In genomic region chr10:28734940-28735759, GRCh38 we compare ENCODE assay signal across 12 cellular contexts. TPM values are rescaled to one million over a fixed set of nuclear protein-coding genes. Genes with fewer than 3 reads are reported as not detected.
DNase-seq lines count a peak whose midpoint lies in the region; ATAC-seq, FAIRE-seq and TF ChIP-seq lines count a peak whose summit lies in the region.
"Had no signal": no experiment of that assay in that cellular context is flagged by ENCODE, and none has a peak within 500 bp of the region (broad histone marks: within the 10 kb centered on the region; RNA-seq: fewer than 3 reads in every experiment).

No MANE protein-coding gene starts in this region.

- peaks cover 2% of the 10 kb centered on the region for H3K4me1 Mint-ChIP-seq in activated CD4-positive, alpha-beta T cell treated with anti-CD3 and anti-CD28 coated beads, Interleukin-2, amount 10 ng/mL, durations not matched to agents 7 days and 5 days

- TF ChIP-seq POLR2A in IMR-90 (IDR thresholded peaks at IDR 0.05; ENCODE audit: low read depth, low read length) (no peak), HepG2 (IDR thresholded peaks at IDR 0.05; ENCODE audit: insufficient read depth in 1 of 2, low read depth in 2 of 2, low read length in 2 of 2) (no peak)

- H3K27ac Mint-ChIP-seq in activated CD4-positive, alpha-beta T cell treated with anti-CD3 and anti-CD28 coated beads, Interleukin-2, amount 10 ng/mL, durations not matched to agents 7 days and 5 days = no peak overlapping the region
- H3K27ac Mint-ChIP-seq: natural killer cell; T-helper 1 cell treated with Interleukin-12 subunit alpha and Interleukin-12 subunit beta and Interleukin-4 antibody, amounts not matched to agents 30 μg/mL and 1 μg/mL, for 36 hours had no signal

- H3K4ac ChIP-seq in IMR-90 (ENCODE audit: low read depth, low read length) (peak overlapping the region; percentile 13; the same call in 1 of the 2 replicates), neuronal stem cell (ENCODE audit: low read length) (no peak overlapping the region)

- 60% methylated on average over 1 of the region's 4 CpGs; no CpG with 5 or more reads in 1 of the 2 experiments for WGBS in IMR-90 (ENCODE audit: extremely low coverage in 2 of 2, insufficient read length in 1 of 2), 2 experiments
- 8% methylated on average over 4 of the region's 4 CpGs for WGBS in HepG2 (ENCODE audit: low lambda C conversion rate)
- WGBS in neuronal stem cell (ENCODE audit: extremely low coverage in 2 of 2, insufficient read length in 2 of 2, insufficient replicate concordance in 1 of 2), 2 donors = no CpG with 5 or more reads among the region's 4 CpGs

- FAIRE-seq in HepG2 (lab: Jason Lieb, UNC) = peak; percentile 68

- H2BK120ac ChIP-seq in IMR-90 (ENCODE audit: low read depth, low read length) = no peak overlapping the region
- no peak overlapping the region for H2BK120ac ChIP-seq in neuronal stem cell (ENCODE audit: low read depth, low read length)

- no peak overlapping the region for H3K4me3 Mint-ChIP-seq in activated CD4-positive, alpha-beta T cell treated with anti-CD3 and anti-CD28 coated beads, Interleukin-2, amount 10 ng/mL, durations not matched to agents 7 days and 5 days
- H3K4me3 Mint-ChIP-seq: brain; natural killer cell; T-helper 1 cell treated with Interleukin-12 subunit alpha and Interleukin-12 subunit beta and Interleukin-4 antibody, amounts not matched to agents 30 μg/mL and 1 μg/mL, for 36 hours had no signal

- H2BK5ac ChIP-seq in IMR-90 (ENCODE audit: low read depth, low read length, poor library complexity, severe bottlenecking) (peak overlapping the region; percentile 27), neuronal stem cell (ENCODE audit: low read length) (no peak overlapping the region)

- no peak overlapping the region for H3K9ac ChIP-seq in IMR-90 (ENCODE audit: low read depth, low read length)
- no peak overlapping the region for H3K9ac ChIP-seq in HepG2 (ENCODE audit: insufficient read depth, low read depth, low read length)
- H3K9ac ChIP-seq in neuronal stem cell (ENCODE audit: low read depth, low read length, poor library complexity) = no peak overlapping the region
- H3K9ac ChIP-seq: KMS-11 had no signal

- no peak overlapping the region; the same call in 1 of the 2 replicates for H2BK20ac ChIP-seq in IMR-90 (ENCODE audit: low read depth, low read length)

- no peaks in the 10 kb centered on the region for H3K79me2 ChIP-seq in HepG2 (ENCODE audit: insufficient read depth, low read length)

- DNase-seq in AG08395 (ENCODE audit: low spot score) (peak; percentile 81), IMR-90 (peak; percentile 96), astrocyte of the hippocampus (ENCODE audit: low read depth, low spot score) (peak; percentile 96), HepG2 (ENCODE audit: low spot score) (peak; percentile 95), neuronal stem cell (ENCODE audit: low spot score) (no peak), Kasumi-1 (lab: John Stamatoyannopoulos, UW) (no peak), coronary artery (ENCODE audit: low spot score) (no peak)
- no peak for DNase-seq in activated CD4-positive, alpha-beta T cell treated with anti-CD3 and anti-CD28 coated beads, Interleukin-2, amount 10 ng/mL, durations not matched to agents 7 days and 5 days
- DNase-seq: natural killer cell had no signal

- H4K8ac ChIP-seq in IMR-90 (ENCODE audit: low read depth in 2 of 2, low read length in 2 of 2) = no peak overlapping the region
- no peak overlapping the region for H4K8ac ChIP-seq in neuronal stem cell (ENCODE audit: low read depth, low read length)

- no peak overlapping the region for H3K4me2 ChIP-seq in IMR-90 (ENCODE audit: low read depth, low read length)
- H3K4me2 ChIP-seq in HepG2 (ENCODE audit: low read depth, low read length) = no peak overlapping the region
- H3K4me2 ChIP-seq in neuronal stem cell (ENCODE audit: insufficient read depth, low read length, poor library complexity, severe bottlenecking) = no peak overlapping the region
- H3K4me2 ChIP-seq: KMS-11 had no signal

- H3K4me1 ChIP-seq in IMR-90 (ENCODE audit: control insufficient read depth, insufficient read depth, low read length) (peaks cover 5% of the 10 kb centered on the region), HepG2 (ENCODE audit: insufficient read depth, low read length) (peaks cover 33% of the 10 kb centered on the region), neuronal stem cell (ENCODE audit: control insufficient read depth in 2 of 2, insufficient read depth in 1 of 2, low read depth in 1 of 2, low read length in 2 of 2) (peaks cover 0 to 2% of the 10 kb centered on the region in 2 donors)

- TF ChIP-seq CTCF in IMR-90 (conservative IDR thresholded peaks at IDR 0.05; ENCODE audit: low read depth, low read length) (no peak), HepG2 (CRISPR knock-in tag; IDR thresholded peaks at IDR 0.05) (no peak), coronary artery (IDR thresholded peaks at IDR 0.05) (no peak)

- H3K9me3 Mint-ChIP-seq in activated CD4-positive, alpha-beta T cell treated with anti-CD3 and anti-CD28 coated beads, Interleukin-2, amount 10 ng/mL, durations not matched to agents 7 days and 5 days = no peaks in the 10 kb centered on the region

- H3K23ac ChIP-seq in IMR-90 (ENCODE audit: low read depth, low read length) (no peak overlapping the region; the same call in 1 of the 2 replicates), neuronal stem cell (ENCODE audit: low read depth, low read length, poor library complexity) (no peak overlapping the region)

- H2AFZ ChIP-seq in IMR-90 (replicated peaks; ENCODE audit: low read length, poor library complexity) (no peak overlapping the region), HepG2 (ENCODE audit: low read length) (no peak overlapping the region), neuronal stem cell (ENCODE audit: low read length) (no peak overlapping the region)

- no peaks in the 10 kb centered on the region for H3K9me1 ChIP-seq in IMR-90 (ENCODE audit: insufficient read depth, low read length)

- POLR2A ChIA-PET in IMR-90 (lab: Charles Lee; ENCODE audit: unreplicated experiment) = no interaction called here
- POLR2A ChIA-PET in HepG2 (lab: Yijun Ruan, JAX) = no interaction called here
- POLR2A ChIA-PET in activated CD4-positive, alpha-beta T cell treated with anti-CD3 and anti-CD28 coated beads, Interleukin-2, amount 10 ng/mL, durations not matched to agents 7 days and 5 days (lab: Charles Lee) = no interaction called here

- intact Hi-C loops in IMR-90 (cut with micrococcal nuclease) (loop anchor here (2.0 to 10.0 kb wide), 3 partner anchors 106 to 256 kb away; no protein-coding TSS in a partner anchor), HepG2 (cut with micrococcal nuclease; ENCODE audit: unreplicated experiment) (loop anchor here (5.0 to 10.0 kb wide), 2 partner anchors 50 to 257 kb away; no protein-coding TSS in a partner anchor)

- H3K18ac ChIP-seq in IMR-90 (ENCODE audit: low read depth, low read length) = no peak overlapping the region
- no peak overlapping the region for H3K18ac ChIP-seq in neuronal stem cell (ENCODE audit: low read length)

- H3K4me3 ChIP-seq in IMR-90 (ENCODE audit: insufficient read depth, low read depth, low read length) (no peak overlapping the region), HepG2 (replicated peaks in 1 of 3; ENCODE audit: insufficient read depth in 1 of 3, low read depth in 2 of 3, low read length in 3 of 3) (no peak overlapping the region), neuronal stem cell (ENCODE audit: low read length in 2 of 2) (no peak overlapping the region), coronary artery (no peak overlapping the region)

- H2AK9ac ChIP-seq in IMR-90 (replicated peaks; ENCODE audit: low read depth, low read length, poor library complexity) = no peak overlapping the region

- no peaks in the 10 kb centered on the region for H3K36me3 ChIP-seq in IMR-90 (ENCODE audit: control insufficient read depth, insufficient read depth, low read length)
- H3K36me3 ChIP-seq in HepG2 (replicated peaks in 1 of 2; ENCODE audit: control insufficient read depth in 1 of 2, insufficient read depth in 2 of 2, low read length in 2 of 2) = no peaks in the 10 kb centered on the region
- H3K36me3 ChIP-seq in neuronal stem cell (replicated peaks in 1 of 2; ENCODE audit: control insufficient read depth in 2 of 2, insufficient read depth in 2 of 2, low read length in 2 of 2) = no peaks in the 10 kb centered on the region

- H2BK12ac ChIP-seq in neuronal stem cell (ENCODE audit: low read length) = no peak overlapping the region

- H4K20me1 ChIP-seq in IMR-90 (ENCODE audit: insufficient read depth, low read length) = peaks cover 7% of the 10 kb centered on the region; the same call in 1 of the 2 replicates
- H4K20me1 ChIP-seq in HepG2 (ENCODE audit: insufficient read depth, low read length) = no peaks in the 10 kb centered on the region

- H3K14ac ChIP-seq in IMR-90 (replicated peaks; ENCODE audit: low read depth, low read length) (no peak overlapping the region), neuronal stem cell (ENCODE audit: low read length) (no peak overlapping the region)

- in situ Hi-C loops in IMR-90 (cut with MboI; ENCODE audit: low sequenced_read_pairs) = no loop called here
- in situ Hi-C loops in HepG2 (cut with HindIII; ENCODE audit: extremely low pct_ligation_motif_present, low pct_unique_long_range_greater_than_20kb) = no loop called here

- ATAC-seq in IMR-90 (ENCODE audit: low read depth) (peak; percentile 96), HepG2 (peak; percentile 97)
- ATAC-seq: natural killer cell had no signal

- H2BK15ac ChIP-seq in IMR-90 (ENCODE audit: low read depth, low read length) (no peak overlapping the region), neuronal stem cell (ENCODE audit: low read length) (no peak overlapping the region)

- no peak overlapping the region for H4K5ac ChIP-seq in IMR-90 (ENCODE audit: low read depth, low read length)

- peaks cover 16% of the 10 kb centered on the region for H3K27me3 ChIP-seq in IMR-90 (ENCODE audit: control insufficient read depth, insufficient read depth, low read length)
- no peaks in the 10 kb centered on the region; a peak in 1 of 5 replicates for H3K27me3 ChIP-seq in HepG2 (ENCODE audit: control insufficient read depth in 1 of 2, insufficient read depth in 2 of 2, low read length in 2 of 2)
- no peaks in the 10 kb centered on the region for H3K27me3 ChIP-seq in neuronal stem cell (ENCODE audit: control insufficient read depth in 3 of 3, insufficient read depth in 3 of 3, low read depth in 1 of 3, low read length in 3 of 3)

- TF ChIP-seq EP300 in HepG2 (IDR thresholded peaks at IDR 0.05; ENCODE audit: low read depth in 2 of 2, low read length in 2 of 2) (no peak; a peak in 1 of 4 replicates), HepG2 (CRISPR knock-in tag; IDR thresholded peaks at IDR 0.05; ENCODE audit: borderline replicate concordance) (no peak)

- BruUV-seq in IMR-90 (replicated peaks; lab: Mats Ljungman, UMichigan) (no TSS peak), HepG2 (replicated peaks; lab: Mats Ljungman, UMichigan) (no TSS peak)

- no peaks in the 10 kb centered on the region for H3K79me1 ChIP-seq in IMR-90 (ENCODE audit: low read depth in 1 of 2, low read length in 2 of 2)
- no peaks in the 10 kb centered on the region for H3K79me1 ChIP-seq in neuronal stem cell (ENCODE audit: low read depth, low read length)

- H4K91ac ChIP-seq in IMR-90 (ENCODE audit: insufficient read depth, low read depth, low read length) (no peak overlapping the region), neuronal stem cell (ENCODE audit: low read depth, low read length, poor library complexity) (no peak overlapping the region)

- H3K9me3 ChIP-seq in IMR-90 (ENCODE audit: control insufficient read depth, insufficient read depth, low read length) (peaks cover 9% of the 10 kb centered on the region), HepG2 (ENCODE audit: low read length) (peaks cover 5% of the 10 kb centered on the region; the same call in 1 of the 2 replicates), neuronal stem cell (replicated peaks in 1 of 2; ENCODE audit: control insufficient read depth in 2 of 2, insufficient read depth in 1 of 2, low read depth in 1 of 2, low read length in 2 of 2) (peaks cover 2 to 3% of the 10 kb centered on the region in 2 donors)

- no peak for TF ChIP-seq RAD21 in IMR-90 (IDR thresholded peaks at IDR 0.05; ENCODE audit: low read length)
- TF ChIP-seq RAD21 in HepG2 (CRISPR knock-in tag; IDR thresholded peaks at IDR 0.05) = no peak

- H3K27ac ChIP-seq in IMR-90 (ENCODE audit: insufficient read depth, low read length) (peak overlapping the region; percentile 40), HepG2 (ENCODE audit: extremely low read length, insufficient read depth, low read length) (no peak overlapping the region), neuronal stem cell (replicated peaks; ENCODE audit: low read length) (no peak overlapping the region), coronary artery (peak overlapping the region in 1 of 2 donors; percentile 22)
- H3K27ac ChIP-seq: KMS-11 had no signal

- no peaks in the 10 kb centered on the region for H3K27me3 Mint-ChIP-seq in activated CD4-positive, alpha-beta T cell treated with anti-CD3 and anti-CD28 coated beads, Interleukin-2, amount 10 ng/mL, durations not matched to agents 7 days and 5 days

- no peak overlapping the region for H3K56ac ChIP-seq in IMR-90 (ENCODE audit: extremely low read depth, insufficient read depth, low read length)

- H3K36me3 Mint-ChIP-seq in activated CD4-positive, alpha-beta T cell treated with anti-CD3 and anti-CD28 coated beads, Interleukin-2, amount 10 ng/mL, durations not matched to agents 7 days and 5 days (ENCODE audit: low read depth) = no peaks in the 10 kb centered on the region
- H3K36me3 Mint-ChIP-seq: brain, natural killer cell had no signal

- dilution Hi-C loops in IMR-90 (cut with HindIII; ENCODE audit: low sequenced_read_pairs, unreplicated experiment) = no loop called here

- CTCF ChIA-PET in IMR-90 (lab: Yijun Ruan, JAX) = interaction anchor here (0.7 kb wide), 1 partner anchor 1360 kb away, joined by 4 read pairs; no protein-coding TSS in a partner anchor
- CTCF ChIA-PET in HepG2 (lab: Yijun Ruan, JAX; ENCODE audit: low intra/inter-chr PET ratio, low total read pairs) = no interaction called here
- CTCF ChIA-PET in activated CD4-positive, alpha-beta T cell treated with anti-CD3 and anti-CD28 coated beads, Interleukin-2, amount 10 ng/mL, durations not matched to agents 7 days and 5 days (lab: Charles Lee) = no interaction called here

- H2AK5ac ChIP-seq in IMR-90 (ENCODE audit: low read depth, low read length) (no peak overlapping the region), neuronal stem cell (ENCODE audit: low read depth, low read length) (no peak overlapping the region)

RNA-seq across cellular contexts. Expression of gene BAMBI, which starts 57.8 kb away (rescaled TPM):
- total RNA-seq in IMR-90 (2012; rRNA removed) (19.4 and 20.8 TPM in 2 replicates), HepG2 (2016; rRNA removed; fragmentation: Illumina TruSeq; extraction: Trizol) (13.2 and 23.6 TPM in 2 replicates)
- polyA plus RNA-seq in IMR-90 (2012; rRNA removed) (13.4 and 14.4 TPM in 2 replicates), HepG2 (2011; rRNA removed) (12.0 and 12.9 TPM in 2 replicates)
- polyA plus RNA-seq in IMR-90 (2012; cell fraction: cytosol; rRNA removed) = 8.3 and 14.5 TPM in 2 replicates
- polyA plus RNA-seq in IMR-90 (2012; cell fraction: nucleus; rRNA removed; ENCODE audit: low replicate concordance) = 8.6 and 10.7 TPM in 2 replicates
- 5.9 and 7.5 TPM in 2 replicates for total RNA-seq in HepG2 (2016; cell fraction: cytosol; rRNA removed; fragmentation: Illumina TruSeq; extraction: Trizol; ENCODE audit: low read depth)
- 13.9 and 23.0 TPM in 2 replicates for total RNA-seq in HepG2 (2016; cell fraction: insoluble cytoplasmic fraction; rRNA removed; fragmentation: Illumina TruSeq; extraction: Trizol)
- total RNA-seq in HepG2 (2016; cell fraction: membrane; rRNA removed; fragmentation: Illumina TruSeq; extraction: Trizol) = 12.2 and 13.9 TPM in 2 replicates
- total RNA-seq in HepG2 (2016; cell fraction: nucleus; rRNA removed; fragmentation: Illumina TruSeq; extraction: Trizol) = 26.5 and 27.4 TPM in 2 replicates
- polyA plus RNA-seq in HepG2 (2011; cell fraction: cytosol; rRNA removed) = 11.4 and 12.6 TPM in 2 replicates
- 15.1 and 17.1 TPM in 2 replicates for polyA plus RNA-seq in HepG2 (2011; cell fraction: nucleus; rRNA removed)
- polyA plus RNA-seq in HepG2 (2012) = 14.8 and 39.0 TPM in 2 replicates
- 3.1 and 4.6 TPM in 2 replicates for polyA plus RNA-seq in HepG2 (2016; cell fraction: cytosol; fragmentation: Illumina TruSeq; extraction: Trizol; ENCODE audit: low read depth)
- 11.2 and 12.5 TPM in 2 replicates for polyA plus RNA-seq in HepG2 (2016; cell fraction: insoluble cytoplasmic fraction; fragmentation: Illumina TruSeq; extraction: Trizol; ENCODE audit: low read depth)
- polyA plus RNA-seq in HepG2 (2016; cell fraction: membrane; fragmentation: Illumina TruSeq; extraction: Trizol; ENCODE audit: low read depth) = 6.7 and 8.6 TPM in 2 replicates
- polyA plus RNA-seq in HepG2 (2016; cell fraction: nucleus; fragmentation: Illumina TruSeq; extraction: Trizol; ENCODE audit: insufficient read depth, low read depth) = 45.7 and 45.8 TPM in 2 replicates
- polyA minus RNA-seq in HepG2 (2011; rRNA and poly(A)+ RNA removed; ENCODE audit: low replicate concordance) = 2.5 and 6.7 TPM in 2 replicates
- 6.2 and 7.0 TPM in 2 replicates for polyA minus RNA-seq in HepG2 (2011; cell fraction: cytosol; rRNA and poly(A)+ RNA removed)
- 6.8 and 10.7 TPM in 2 replicates for polyA minus RNA-seq in HepG2 (2011; cell fraction: nucleus; rRNA and poly(A)+ RNA removed)
- 0.82 TPM for polyA plus RNA-seq in neuronal stem cell (2013, experiment 1 of 2)
- 0.71 TPM for polyA plus RNA-seq in neuronal stem cell (2013, experiment 2 of 2)
- total RNA-seq in activated CD4-positive, alpha-beta T cell treated with anti-CD3 and anti-CD28 coated beads, Interleukin-2, amount 10 ng/mL, durations not matched to agents 7 days and 5 days = not detected

Comparison
In these comparisons a context has a peak if more than half of its experiments do, and no peak if none do; other contexts are left out.
1. DNase-seq: peak in AG08395 (single experiment), IMR-90 (single experiment), astrocyte of the hippocampus (single experiment) and HepG2 (single experiment); none in neuronal stem cell (single experiment), Kasumi-1 (0 of 2), coronary artery (single experiment) and activated CD4-positive, alpha-beta T cell treated with anti-CD3 and anti-CD28 coated beads, Interleukin-2, amount 10 ng/mL, durations not matched to agents 7 days and 5 days (single experiment).
2. RNA of gene BAMBI, which starts 57.8 kb away (total RNA-seq): 5.9 to 27.4 TPM in HepG2 and 19.4 to 20.8 TPM in IMR-90; not detected in activated CD4-positive, alpha-beta T cell treated with anti-CD3 and anti-CD28 coated beads, Interleukin-2, amount 10 ng/mL, durations not matched to agents 7 days and 5 days; every median in the first group is over 4 times any median in the second.